ENCODE assay signal across 12 cellular contexts in the genomic region with DNA sequence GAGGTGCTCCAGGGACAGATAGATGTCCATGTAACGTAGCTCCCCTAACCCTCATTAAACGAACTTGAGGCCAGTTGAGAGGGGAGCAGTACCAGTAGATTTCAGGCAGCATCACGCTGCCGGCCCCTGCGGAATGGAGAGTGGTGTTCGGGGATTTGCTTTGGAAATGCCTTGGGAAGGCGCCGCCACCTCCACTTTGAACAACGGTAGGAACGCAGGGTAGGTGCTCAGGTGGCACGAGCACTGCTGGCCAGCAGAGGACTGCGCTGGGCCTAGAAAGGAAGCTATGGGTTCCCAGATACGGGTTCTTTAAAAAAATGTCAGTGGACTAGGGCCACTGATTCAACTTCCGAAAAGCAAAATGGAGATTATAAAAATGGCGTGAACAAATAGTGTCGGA.
DNase-seq lines count a peak whose midpoint lies in the region; ATAC-seq and TF ChIP-seq lines count a peak whose summit lies in the region.
"Had no signal": no experiment of that assay in that cellular context is flagged by ENCODE, and none has a peak within 500 bp of the region (broad histone marks: within the 10 kb centered on the region; RNA-seq: fewer than 3 reads in every experiment).

No MANE protein-coding gene starts in this region.

- H2AFZ ChIP-seq in Karpas-422 (ENCODE audit: low read length): no peak overlapping the region

- intact Hi-C loops in Panc1 (cut with micrococcal nuclease; ENCODE audit: unreplicated experiment) (loop anchor here (10.0 kb wide), 1 partner anchor 261 kb away; no protein-coding TSS in a partner anchor), psoas muscle (cut with DNase I) (loop anchor here in 1 of 2 donors (5.0 kb wide), 1 partner anchor 38 kb away; no protein-coding TSS in a partner anchor)

- H3K27ac ChIP-seq in Panc1 (ENCODE audit: low read length) (peak overlapping the region; percentile 89), iPS-18a (ENCODE audit: low read length) (no peak overlapping the region), psoas muscle (peak overlapping the region; percentile 93), Karpas-422 (ENCODE audit: low read length) (no peak overlapping the region)

- H4K20me1 ChIP-seq in Karpas-422 (ENCODE audit: insufficient read depth, low read depth, low read length): peaks cover 34% of the 10 kb centered on the region

- DNase-seq in BE2C (no peak), Panc1 (ENCODE audit: low read depth, low spot score) (no peak), psoas muscle (no peak), Karpas-422 (no peak), cerebellum (ENCODE audit: low spot score) (no peak), SW 1271 (lab: John Stamatoyannopoulos, UW) (no peak)
- no peak for DNase-seq in activated CD4-positive, CD25-positive, alpha-beta regulatory T cell treated with anti-CD3 and anti-CD28 coated beads, Interleukin-2, amount 50 U/mL, for 72 hours
- DNase-seq: activated naive CD4-positive, alpha-beta T cell; central memory CD4-positive, alpha-beta T cell; NCI-H226 had no signal

- H3K36me3 ChIP-seq in BE2C: peaks cover 33% of the 10 kb centered on the region
- H3K36me3 ChIP-seq in Panc1 (ENCODE audit: control insufficient read depth, insufficient read depth, low read length): no peaks in the 10 kb centered on the region; the same call in 1 of the 2 replicates
- no peaks in the 10 kb centered on the region for H3K36me3 ChIP-seq in iPS-18a (ENCODE audit: control insufficient read depth, low read depth, low read length)
- peaks cover 2 to 7% of the 10 kb centered on the region in 2 donors for H3K36me3 ChIP-seq in psoas muscle (ENCODE audit: insufficient read depth in 1 of 2, low read depth in 1 of 2)
- no peaks in the 10 kb centered on the region for H3K36me3 ChIP-seq in Karpas-422 (ENCODE audit: insufficient read depth, low read length)
- H3K36me3 ChIP-seq: HAP-1 had no signal

- no peak; the same call in 1 of the 2 replicates for TF ChIP-seq CTCF in BE2C (IDR thresholded peaks at IDR 0.05; ENCODE audit: low read depth, low read length)
- TF ChIP-seq CTCF in Panc1 (IDR thresholded peaks at IDR 0.05): no peak
- TF ChIP-seq CTCF in psoas muscle (IDR thresholded peaks at IDR 0.05): no peak

- ATAC-seq in Panc1 (peak; percentile 15), psoas muscle (peak in 3 of 4 donors; percentile 14 to 27 (median 18))

- H3K9me3 ChIP-seq in BE2C: no peaks in the 10 kb centered on the region
- H3K9me3 ChIP-seq in Panc1 (ENCODE audit: control insufficient read depth, insufficient read depth, low read depth, low read length): no peaks in the 10 kb centered on the region
- no peaks in the 10 kb centered on the region for H3K9me3 ChIP-seq in iPS-18a (ENCODE audit: control insufficient read depth, low read depth, low read length)
- no peaks in the 10 kb centered on the region for H3K9me3 ChIP-seq in psoas muscle
- no peaks in the 10 kb centered on the region for H3K9me3 ChIP-seq in Karpas-422 (ENCODE audit: low read length)
- H3K9me3 ChIP-seq: HAP-1 had no signal

- no peak overlapping the region for H3K4me2 ChIP-seq in Karpas-422 (ENCODE audit: low read depth, low read length, poor library complexity, severe bottlenecking)

- no peaks in the 10 kb centered on the region for H3K79me2 ChIP-seq in Karpas-422 (ENCODE audit: low read length)

- no peak overlapping the region for H3K9ac ChIP-seq in iPS-18a (ENCODE audit: low read length)
- no peak overlapping the region for H3K9ac ChIP-seq in Karpas-422 (ENCODE audit: low read length)

- H3K4me1 ChIP-seq in BE2C (peaks cover 38% of the 10 kb centered on the region), Panc1 (ENCODE audit: control insufficient read depth, insufficient read depth, low read length) (peaks cover 59% of the 10 kb centered on the region), iPS-18a (ENCODE audit: control insufficient read depth, low read depth, low read length) (peaks cover 33% of the 10 kb centered on the region), psoas muscle (peaks cover 63% of the 10 kb centered on the region), Karpas-422 (ENCODE audit: low read length) (peaks cover 14% of the 10 kb centered on the region)

- H3K4me3 ChIP-seq in BE2C (ENCODE audit: low read depth, low read length) (peak overlapping the region; percentile 38), Panc1 (ENCODE audit: low read depth in 2 of 2, low read length in 2 of 2) (peak overlapping the region; percentile 15 to 31), iPS-18a (ENCODE audit: low read length) (peak overlapping the region; percentile 45), psoas muscle (peak overlapping the region; percentile 54), Karpas-422 (ENCODE audit: low read length) (no peak overlapping the region)
- H3K4me3 ChIP-seq: HAP-1 had no signal

- CTCF ChIA-PET in Panc1 (lab: Charles Lee): interaction anchor here (0.7 kb wide), 1 partner anchor 365 kb away, joined by 4 read pairs; no protein-coding TSS in a partner anchor

- 34 to 58% (median 35%) methylated on average over 16 of the region's 16 CpGs for WGBS in psoas muscle, 3 donors

- H3K9me2 ChIP-seq in Karpas-422 (replicated peaks; ENCODE audit: insufficient read depth, low read length): no peaks in the 10 kb centered on the region

- in situ Hi-C loops in Panc1 (cut with HindIII; ENCODE audit: low pct_unique_long_range_greater_than_20kb, low sequenced_read_pairs): no loop called here

- BruUV-seq in Panc1 (replicated peaks; lab: Mats Ljungman, UMichigan): no TSS peak

- no peaks in the 10 kb centered on the region for H3K27me3 ChIP-seq in BE2C
- no peaks in the 10 kb centered on the region for H3K27me3 ChIP-seq in Panc1 (ENCODE audit: control insufficient read depth, insufficient read depth, low read length)
- H3K27me3 ChIP-seq in iPS-18a (ENCODE audit: control insufficient read depth, insufficient read depth, low read length): peaks cover 59% of the 10 kb centered on the region
- H3K27me3 ChIP-seq in psoas muscle (ENCODE audit: insufficient read depth in 3 of 3, low read length in 2 of 3): no peaks in the 10 kb centered on the region
- no peaks in the 10 kb centered on the region; the same call in 1 of the 2 replicates for H3K27me3 ChIP-seq in Karpas-422 (ENCODE audit: low read length)

- POLR2A ChIA-PET in Panc1 (lab: Charles Lee): no interaction called here

Comparison
In these comparisons a context has a peak if more than half of its experiments do, and no peak if none do; other contexts are left out.
1. H3K27ac ChIP-seq: peak in Panc1 (single experiment) and psoas muscle (single experiment); none in iPS-18a (single experiment) and Karpas-422 (single experiment).